In genomic region chr5:131647078-131647769, GRCh38 we compare ENCODE assay signal across 14 cellular contexts. TPM values are rescaled to one million over a fixed set of nuclear protein-coding genes. Genes with fewer than 3 reads are reported as not detected.
DNase-seq lines count a peak whose midpoint lies in the region; ATAC-seq, FAIRE-seq and TF ChIP-seq lines count a peak whose summit lies in the region.
"Had no signal": no experiment of that assay in that cellular context is flagged by ENCODE, and none has a peak within 500 bp of the region (broad histone marks: within the 10 kb centered on the region; RNA-seq: fewer than 3 reads in every experiment).

No MANE protein-coding gene starts in this region.

- peak; percentile 43 for TF ChIP-seq RAD21 in GM12878 (IDR thresholded peaks at IDR 0.05; ENCODE audit: insufficient read depth, low read depth, low read length)

- H2AFZ ChIP-seq in GM12878 (ENCODE audit: control insufficient read depth, low read depth, low read length) = peak overlapping the region; percentile 56

- no peaks in the 10 kb centered on the region for H3K79me2 ChIP-seq in GM12878 (ENCODE audit: control insufficient read depth, insufficient read depth, low read length)

- TF ChIP-seq EP300 in GM12878 (IDR thresholded peaks at IDR 0.05; ENCODE audit: borderline replicate concordance in 1 of 2, control insufficient read depth in 1 of 2, low read depth in 2 of 2, low read length in 2 of 2) = peak in 1 of 2 experiments; percentile 24; a peak in 1 of 4 replicates

- H3K27me3 ChIP-seq in GM12878 (replicated peaks in 1 of 2; ENCODE audit: control insufficient read depth in 2 of 2, insufficient read depth in 2 of 2, low read length in 1 of 2) = no peaks in the 10 kb centered on the region
- no peaks in the 10 kb centered on the region for H3K27me3 ChIP-seq in lower lobe of right lung (ENCODE audit: low read depth)
- H3K27me3 ChIP-seq: MG63, sigmoid colon had no signal

- ATAC-seq in GM18511 (IDR thresholded peaks at IDR 0.05; ENCODE audit: unreplicated experiment) (peak; percentile 83), GM21515 (IDR thresholded peaks at IDR 0.05; ENCODE audit: unreplicated experiment) (peak; percentile 83), HG03135 (IDR thresholded peaks at IDR 0.05; ENCODE audit: unreplicated experiment) (peak; percentile 82), GM12878 (peak; percentile 94), lower lobe of right lung (no peak)

- peak overlapping the region; percentile 36 for H3K9ac ChIP-seq in GM12878 (ENCODE audit: control insufficient read depth, insufficient read depth, low read length)

- H3K27ac ChIP-seq in GM12878 (ENCODE audit: control insufficient read depth, insufficient read depth) (peak overlapping the region; percentile 61), lower lobe of right lung (no peak overlapping the region)
- H3K27ac ChIP-seq: sigmoid colon had no signal

- DNase-seq in GM12878 (ENCODE audit: low read depth, low spot score) = peak; percentile 36
- no peak for DNase-seq in NCI-H2196 treated with DMSO at 0.1 percent for 48 hours (lab: John Stamatoyannopoulos, UW; ENCODE audit: unreplicated experiment)
- DNase-seq in kidney glomerular epithelial cell (lab: John Stamatoyannopoulos, UW) = no peak
- no peak for DNase-seq in activated CD4-positive, alpha-beta T cell treated with anti-CD3 and anti-CD28 coated beads, Interleukin-2, amount 50 U/mL, for 48 hours
- no peak for DNase-seq in lower lobe of right lung
- DNase-seq: activated effector memory CD4-positive, alpha-beta T cell treated with anti-CD3 and anti-CD28 coated beads, Interleukin-2, amount 50 U/mL, for 16 hours; cortex of kidney; MG63; midbrain; sigmoid colon had no signal

- peak overlapping the region; percentile 7; the same call in 1 of the 2 replicates for H3K4me3 ChIP-seq in GM12878
- H3K4me3 ChIP-seq in lower lobe of right lung = no peak overlapping the region
- H3K4me3 ChIP-seq: MG63, sigmoid colon had no signal

- H3K4me1 ChIP-seq in GM12878 (ENCODE audit: control insufficient read depth, insufficient read depth, low read length) = peaks cover 12% of the 10 kb centered on the region
- H3K4me1 ChIP-seq in lower lobe of right lung = no peaks in the 10 kb centered on the region
- H3K4me1 ChIP-seq: sigmoid colon had no signal

- intact Hi-C loops in GM12878 (cut with micrococcal nuclease; ENCODE audit: unreplicated experiment) = no loop called here
- intact Hi-C loops in lower lobe of right lung (cut with DNase I) = no loop called here

- in situ Hi-C loops in GM12878 (cut with MboI) = no loop called here

- no peaks in the 10 kb centered on the region; the same call in 2 of the 3 replicates for H3K9me3 ChIP-seq in GM12878 (replicated peaks; ENCODE audit: control insufficient read depth, insufficient read depth, low read length)
- H3K9me3 ChIP-seq in lower lobe of right lung = no peaks in the 10 kb centered on the region
- H3K9me3 ChIP-seq: MG63, sigmoid colon had no signal

- CTCF ChIA-PET in GM12878 (lab: Yijun Ruan, JAX) = interaction anchor here (0.7 to 3.0 kb wide), 17 partner anchors 9 to 361 kb away, joined by 3 to 32 read pairs (median 4); no protein-coding TSS in a partner anchor

- TF ChIP-seq CTCF in GM12878 (IDR thresholded peaks at IDR 0.05 in 2 of 3, conservative IDR thresholded peaks at IDR 0.05 in 1 of 3; ENCODE audit: control insufficient read depth in 2 of 3, extremely low read depth in 1 of 3, insufficient read depth in 1 of 3, low read depth in 3 of 3, low read length in 3 of 3) = peak; percentile 18 to 35 (median 30); a peak in 3 of 6 replicates
- no peak for TF ChIP-seq CTCF in lower lobe of right lung (IDR thresholded peaks at IDR 0.05)

- RAD21 ChIA-PET in GM12878 (lab: Charles Lee; ENCODE audit: unreplicated experiment) = interaction anchor here (0.6 to 3.6 kb wide), 21 partner anchors 8 to 266 kb away, joined by 3 to 31 read pairs (median 4); no protein-coding TSS in a partner anchor

- H4K20me1 ChIP-seq in GM12878 (ENCODE audit: control insufficient read depth, insufficient read depth) = no peaks in the 10 kb centered on the region

- no peak for TF ChIP-seq POLR2A in GM12878 (IDR thresholded peaks at IDR 0.05; ENCODE audit: low read depth, low read length)

- WGBS in GM12878 (ENCODE audit: insufficient coverage, insufficient replicate concordance, low lambda C conversion rate, missing lambda C conversion rate) = 3% methylated on average over 10 of the region's 10 CpGs

- BruUV-seq in GM12878 (replicated peaks; lab: Mats Ljungman, UMichigan) = no TSS peak

- POLR2A ChIA-PET in GM12878 (lab: Charles Lee) = interaction anchor here (0.6 to 2.3 kb wide), 12 partner anchors 9 to 438 kb away, joined by 3 to 13 read pairs (median 3); no protein-coding TSS in a partner anchor

- H3K4me2 ChIP-seq in GM12878 (ENCODE audit: control insufficient read depth, insufficient read depth) = peak overlapping the region; percentile 58

- peaks cover 0 to 4% of the 10 kb centered on the region in 2 experiments; a peak in 3 of 4 replicates for H3K36me3 ChIP-seq in GM12878 (ENCODE audit: control insufficient read depth in 2 of 2, insufficient read depth in 2 of 2, low read length in 1 of 2)
- peaks cover 74% of the 10 kb centered on the region for H3K36me3 ChIP-seq in lower lobe of right lung

- peak; percentile 41 for FAIRE-seq in GM12878 (lab: Jason Lieb, UNC)
- FAIRE-seq: H1 had no signal

- SMC1A ChIA-PET in GM12878 (lab: Charles Lee; ENCODE audit: uncharacterized antibody, unreplicated experiment) = interaction anchor here (0.5 to 4.4 kb wide), 24 partner anchors 7 to 1393 kb away, joined by 3 to 38 read pairs (median 4); partner anchors contain the start of gene RAPGEF6

TF ChIP-seq in GM12878, 131 proteins besides CTCF, POLR2A, EP300 and RAD21 (continues in another document):
- TF ChIP-seq MLLT1 (IDR thresholded peaks at IDR 0.05) = 0 out of 2 replicates have a peak, but pooled peaks have one; percentile 31
- 0 out of 2 replicates have a peak, but pooled peaks have one; percentile 42 for TF ChIP-seq MTA2 (IDR thresholded peaks at IDR 0.05; ENCODE audit: low read depth)
- TF ChIP-seq CBX5 (IDR thresholded peaks at IDR 0.05; ENCODE audit: low read depth) = 0 out of 2 replicates have a peak, but pooled peaks have one; percentile 41
- TF ChIP-seq MEF2A (IDR thresholded peaks at IDR 0.05; ENCODE audit: insufficient read depth, low read depth, low read length) = 0 out of 2 replicates have a peak, but pooled peaks have one; percentile 5
- TF ChIP-seq NBN (IDR thresholded peaks at IDR 0.05) = 0 out of 2 replicates have a peak, but pooled peaks have one; percentile 39
- TF ChIP-seq ATF2 (IDR thresholded peaks at IDR 0.05; ENCODE audit: low read length) = peak; percentile 40; the same call in 1 of the 2 replicates
- peak; percentile 39; the same call in 1 of the 2 replicates for TF ChIP-seq RUNX3 (IDR thresholded peaks at IDR 0.05; ENCODE audit: low read length)
- TF ChIP-seq POLR2AphosphoS2 (IDR thresholded peaks at IDR 0.05; ENCODE audit: low read depth, low read length) = no peak
- TF ChIP-seq SPI1 (IDR thresholded peaks at IDR 0.05; ENCODE audit: borderline replicate concordance, insufficient read depth, low read depth, low read length) = peak; percentile 90
- TF ChIP-seq NFIC (IDR thresholded peaks at IDR 0.05; ENCODE audit: low read depth, low read length) = peak; percentile 64; the same call in 1 of the 2 replicates
- no peak for TF ChIP-seq TARDBP (IDR thresholded peaks at IDR 0.05; ENCODE audit: borderline replicate concordance)
- TF ChIP-seq ZNF384 (IDR thresholded peaks at IDR 0.05; ENCODE audit: borderline replicate concordance, low read depth, low read length) = peak; percentile 89
- no peak for TF ChIP-seq CHD2 (IDR thresholded peaks at IDR 0.05; ENCODE audit: borderline replicate concordance, low read depth, low read length)

RNA-seq across cellular contexts. Expression of gene RAPGEF6, which starts 12.2 kb away (rescaled TPM):
- total RNA-seq in GM12878 (2013; cell fraction: nucleolus; rRNA removed) = 184 and 194 TPM in 2 replicates
- total RNA-seq in GM12878 (2014; rRNA removed) (19.5 and 24.1 TPM in 2 replicates), GM12878 (2014; rRNA removed; fragmentation: Illumina TruSeq; extraction: Trizol) (24.0 and 24.9 TPM in 2 replicates), GM12878 (2021) (18.5 and 19.5 TPM in 2 replicates), lower lobe of right lung (21.7 TPM)
- polyA plus RNA-seq in GM12878 (2011; ENCODE audit: low read depth) = 6.1 TPM
- polyA plus RNA-seq in GM12878 (2011; rRNA removed) (18.3 and 23.5 TPM in 2 replicates), GM12878 (2014; fragmentation: Illumina TruSeq; extraction: Trizol) (14.1 and 15.9 TPM in 2 replicates), GM12878 (2014; fragmentation: Nextera tagmentation; extraction: Ambion mirVana) (1 to 10 TPM; 2.9 to 4.9 TPM), GM12878 (2014; rRNA removed) (7.8 and 8.1 TPM in 2 replicates), GM12878 (2016; fragmentation: Nextera tagmentation; extraction: Ambion mirVana) (10 to 100 TPM; 13.3 to 14.3 TPM)
- polyA plus RNA-seq in GM12878 (2011; cell fraction: cytosol; rRNA removed) = 8.8 and 10.4 TPM in 2 replicates
- polyA plus RNA-seq in GM12878 (2011; cell fraction: nucleus; rRNA removed) = 20.8 and 23.0 TPM in 2 replicates
- 6.8 and 9.5 TPM in 2 replicates for polyA plus RNA-seq in GM12878 (2012)
- 78.5 and 126 TPM in 2 replicates for polyA minus RNA-seq in GM12878 (2011; rRNA and poly(A)+ RNA removed)
- 14.2 and 15.8 TPM in 2 replicates for polyA minus RNA-seq in GM12878 (2011; cell fraction: cytosol; rRNA and poly(A)+ RNA removed)
- polyA minus RNA-seq in GM12878 (2011; cell fraction: nucleus; rRNA and poly(A)+ RNA removed) = 58.8 and 80.8 TPM in 2 replicates

Comparison
In these comparisons a context has a peak if more than half of its experiments do, and no peak if none do; other contexts are left out.
1. ATAC-seq: peak in GM18511 (single experiment), GM21515 (single experiment), HG03135 (single experiment) and GM12878 (single experiment); none in lower lobe of right lung (0 of 2).